Comparison of ENCODE assay signal across 8 cellular contexts in genomic region chr14:49687942-49688700, GRCh38. TPM values are rescaled to one million over a fixed set of nuclear protein-coding genes. Genes with fewer than 3 reads are reported as not detected.
A peak's percentile ranks its signal among the peaks of the same experiment; 100 is the strongest.
DNase-seq lines count a peak whose midpoint lies in the region; ATAC-seq, FAIRE-seq and TF ChIP-seq lines count a peak whose summit lies in the region.

Gene POLE2, minus strand, starts transcription at chr14:49688214. Its CDS starts 11 bp downstream, at chr14:49688203.

- intact Hi-C loops in endothelial cell of umbilical vein (cut with micrococcal nuclease): loop anchor here (1.0 kb wide), 1 partner anchor 54 kb away; no protein-coding TSS in a partner anchor

- BruUV-seq in endothelial cell of umbilical vein (replicated peaks; lab: Mats Ljungman, UMichigan): TSS peak; percentile 63

- H3K36me3 ChIP-seq in endothelial cell of umbilical vein (ENCODE audit: control insufficient read depth in 2 of 2, extremely low read depth in 1 of 2, insufficient read depth in 2 of 2, low read length in 2 of 2): no peaks in the 10 kb centered on the region

- H3K9me1 ChIP-seq in endothelial cell of umbilical vein (replicated peaks; ENCODE audit: control insufficient read depth, extremely low read depth, insufficient read depth, low read length): no peaks in the 10 kb centered on the region

- TF ChIP-seq POLR2A in endothelial cell of umbilical vein (IDR thresholded peaks at IDR 0.05; ENCODE audit: low read depth, low read length): peak; percentile 81

- peak within 1 kb of the TSS; percentile 76 for H3K9ac ChIP-seq in endothelial cell of umbilical vein (replicated peaks; ENCODE audit: extremely low read depth, insufficient read depth, low read length)

- peak; percentile 87 for ATAC-seq in GM19452 (IDR thresholded peaks at IDR 0.05; ENCODE audit: unreplicated experiment)

- H4K20me1 ChIP-seq in endothelial cell of umbilical vein (replicated peaks; ENCODE audit: control insufficient read depth, extremely low read depth, insufficient read depth, low read length): no peaks in the 10 kb centered on the region

- no peaks in the 10 kb centered on the region for H3K9me3 ChIP-seq in endothelial cell of umbilical vein (replicated peaks; ENCODE audit: control insufficient read depth, insufficient read depth, low read length)

- H2AFZ ChIP-seq in endothelial cell of umbilical vein (ENCODE audit: low read depth, low read length): peak within 1 kb of the TSS; percentile 73

- peak; percentile 47 for DNase-seq in CMK (ENCODE audit: low read depth)
- DNase-seq in HK-2 (ENCODE audit: unreplicated experiment): peak; percentile 80
- DNase-seq in NOMO-1 treated with dmso at 0.1 percent for 144 hours (lab: John Stamatoyannopoulos, UW; ENCODE audit: unreplicated experiment): peak; percentile 66
- DNase-seq in activated CD8-positive, alpha-beta memory T cell treated with anti-CD3 and anti-CD28 coated beads, Interleukin-2, amount 50 U/mL, for 4 hours: peak; percentile 77
- peak; percentile 72 for DNase-seq in endothelial cell of umbilical vein (ENCODE audit: low read depth, low spot score)
- peak; percentile 11 for DNase-seq in middle frontal gyrus (ENCODE audit: extremely low spot score, low spot score)
- peak; percentile 42 to 56 for DNase-seq in stimulated activated CD8-positive, alpha-beta memory T cell treated with anti-CD3 and anti-CD28 coated beads, Interleukin-2, amount 100 ng/mL, for 1 hour (ENCODE audit: low read depth in 2 of 2)

- dilution Hi-C loops in endothelial cell of umbilical vein (cut with MboI; ENCODE audit: extremely low pct_ligation_motif_present, low sequenced_read_pairs): no loop called here

- H3K4me2 ChIP-seq in endothelial cell of umbilical vein (ENCODE audit: insufficient read depth, low read length): peak within 1 kb of the TSS; percentile 75

- POLR2A ChIA-PET in endothelial cell of umbilical vein (lab: Charles Lee): interaction anchor here (0.6 to 1.2 kb wide), 3 partner anchors 19 to 68 kb away, joined by 3 to 10 read pairs (median 3); partner anchors contain the start of gene RPL36AL

- no peaks in the 10 kb centered on the region for H3K27me3 ChIP-seq in endothelial cell of umbilical vein (ENCODE audit: control insufficient read depth in 2 of 2, insufficient read depth in 2 of 2, low read length in 2 of 2)

- H3K27ac ChIP-seq in endothelial cell of umbilical vein (ENCODE audit: insufficient read depth, low read depth, low read length): peak within 1 kb of the TSS; percentile 33

- peaks cover 8% of the 10 kb centered on the region for H3K4me1 ChIP-seq in endothelial cell of umbilical vein (ENCODE audit: control insufficient read depth, extremely low read depth, insufficient read depth, low read length)

- FAIRE-seq in endothelial cell of umbilical vein (lab: Jason Lieb, UNC): peak; percentile 64

- TF ChIP-seq CTCF in endothelial cell of umbilical vein (IDR thresholded peaks at IDR 0.05; ENCODE audit: extremely low read depth in 1 of 2, insufficient read depth in 1 of 2, low read depth in 1 of 2, low read length in 2 of 2): peak in 1 of 2 donors; percentile 8

- CTCF ChIA-PET in endothelial cell of umbilical vein (lab: Charles Lee): interaction anchor here (0.8 to 1.6 kb wide), 3 partner anchors 21 to 79 kb away, joined by 3 to 5 read pairs (median 4); no protein-coding TSS in a partner anchor

- peak within 1 kb of the TSS; percentile 35 to 92 (median 64) for H3K4me3 ChIP-seq in endothelial cell of umbilical vein (replicated peaks in 1 of 3; ENCODE audit: insufficient read depth in 1 of 3, low read depth in 1 of 3, low read length in 3 of 3)

- H3K79me2 ChIP-seq in endothelial cell of umbilical vein (ENCODE audit: control insufficient read depth, insufficient read depth, low read length): peaks cover 20% of the 10 kb centered on the region

TF ChIP-seq in endothelial cell of umbilical vein, 7 proteins besides CTCF, POLR2A, EP300 and RAD21:
- TF ChIP-seq EZH2 (IDR thresholded peaks at IDR 0.05; ENCODE audit: borderline replicate concordance, low read depth, low read length, severe bottlenecking): no peak
- TF ChIP-seq JUN (IDR thresholded peaks at IDR 0.05; ENCODE audit: borderline replicate concordance, insufficient read depth, insufficient read length, low read depth): no peak
- no peak for TF ChIP-seq MAX (IDR thresholded peaks at IDR 0.05; ENCODE audit: insufficient read depth, insufficient read length)
- TF ChIP-seq POLR2AphosphoS5 (IDR thresholded peaks at IDR 0.05; ENCODE audit: insufficient read depth, low read depth, low read length): peak; percentile 72

RNA-seq across cellular contexts. Expression of gene POLE2, which starts in this region (rescaled TPM):
- total RNA-seq in endothelial cell of umbilical vein: 16.4 and 18.3 TPM in 2 replicates
- polyA plus RNA-seq in endothelial cell of umbilical vein: 9.1 and 12.5 TPM in 2 replicates
- polyA plus RNA-seq in endothelial cell of umbilical vein (2011; cell fraction: cytosol; rRNA removed): 13.4 and 16.1 TPM in 2 replicates
- polyA plus RNA-seq in endothelial cell of umbilical vein (2011; cell fraction: nucleus; rRNA removed): 23.0 and 24.0 TPM in 2 replicates
- 7.3 and 14.7 TPM in 2 replicates for polyA plus RNA-seq in endothelial cell of umbilical vein (2012)
- polyA minus RNA-seq in endothelial cell of umbilical vein: 10.7 and 11.1 TPM in 2 replicates
- 7.7 TPM for polyA minus RNA-seq in endothelial cell of umbilical vein (2011; cell fraction: cytosol; rRNA and poly(A)+ RNA removed)
- polyA minus RNA-seq in endothelial cell of umbilical vein (2011; cell fraction: nucleus; rRNA and poly(A)+ RNA removed): 13.5 and 18.6 TPM in 2 replicates

Comparison
In these comparisons a context has a peak if more than half of its experiments do, and no peak if none do; other contexts are left out.
1. Peak in every context shown above with its lines: DNase-seq, ATAC-seq, H3K4me3 ChIP-seq and H3K27ac ChIP-seq.
2. DNase-seq: peak in every context shown above with its lines; median percentile 80 in HK-2; 77 in activated CD8-positive, alpha-beta memory T cell treated with anti-CD3 and anti-CD28 coated beads, Interleukin-2, amount 50 U/mL, for 4 hours; 72 in endothelial cell of umbilical vein; 66 in NOMO-1 treated with dmso at 0.1 percent for 144 hours; 49 in stimulated activated CD8-positive, alpha-beta memory T cell treated with anti-CD3 and anti-CD28 coated beads, Interleukin-2, amount 100 ng/mL, for 1 hour; 47 in CMK; 11 in middle frontal gyrus.